22 cellular contexts compared by ENCODE assay signal in the genomic region with DNA sequence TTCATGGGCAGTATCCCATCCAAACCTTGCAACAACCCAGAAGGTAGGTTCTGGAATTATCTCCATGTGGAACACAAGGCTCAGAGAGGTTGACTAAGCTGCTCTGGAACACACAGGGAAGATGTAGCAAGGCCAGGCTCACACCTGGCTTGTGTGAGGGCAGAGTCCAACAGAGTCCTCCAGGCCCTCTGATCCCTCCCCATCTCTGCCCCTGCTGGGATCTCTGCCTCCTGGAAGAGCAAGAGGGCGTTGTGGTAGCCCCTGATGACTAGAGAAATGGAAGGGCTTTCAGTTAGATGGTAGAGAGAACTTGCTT. TPM values are rescaled to one million over a fixed set of nuclear protein-coding genes. Genes with fewer than 3 reads are reported as not detected.
DNase-seq lines count a peak whose midpoint lies in the region; ATAC-seq and TF ChIP-seq lines count a peak whose summit lies in the region.
"Had no signal": no experiment of that assay in that cellular context is flagged by ENCODE, and none has a peak within 500 bp of the region (broad histone marks: within the 10 kb centered on the region; RNA-seq: fewer than 3 reads in every experiment).

No MANE protein-coding gene starts in this region.

- no peak for TF ChIP-seq CTCF in vagina (IDR thresholded peaks at IDR 0.05)

- H3K27ac ChIP-seq in vagina = no peak overlapping the region
- H3K27ac ChIP-seq: GM23248 had no signal

- H3K4me3 ChIP-seq in vagina = no peak overlapping the region
- H3K4me3 ChIP-seq: GM23248 had no signal

- no peak for DNase-seq in activated naive CD4-positive, alpha-beta T cell (lab: John Stamatoyannopoulos, UW)
- DNase-seq in COLO668 (lab: John Stamatoyannopoulos, UW; ENCODE audit: unreplicated experiment) (peak; percentile 3), mucosa of gallbladder (ENCODE audit: low spot score) (no peak), vagina (ENCODE audit: extremely low spot score in 2 of 2) (no peak)
- DNase-seq: 8988T; CD8-positive, alpha-beta T cell; GM23248; H9; HFFc6; MM.1S; NCI-H2029; NCI-H446; NCI-H524 treated with DMSO at 0.1 percent for 48 hours; NCI-H82; NK-92 treated with Interleukin-12 subunit alpha and Interleukin-12 subunit beta, amount 100 ng/mL, for 24 hours; PC-3; SHP77; T-cell had no signal

- TF ChIP-seq POLR2A in vagina (IDR thresholded peaks at IDR 0.05) = no peak

- H3K4me1 Mint-ChIP-seq in activated naive CD4-positive, alpha-beta T cell treated with anti-CD3 and anti-CD28 coated beads, Interleukin-2, amount 50 U/mL, for 24 hours = peaks cover 17% of the 10 kb centered on the region
- H3K4me1 Mint-ChIP-seq in activated T-helper 17 cell treated with anti-CD3 and anti-CD28 coated beads, Interleukin-2, amount 50 U/mL, for 72 hours = peaks cover 10% of the 10 kb centered on the region

- intact Hi-C loops in vagina (cut with DNase I) = loop anchor here (5.0 kb wide), 1 partner anchor 133 kb away; no protein-coding TSS in a partner anchor

- no peaks in the 10 kb centered on the region for H3K9me3 ChIP-seq in vagina

- no peak for ATAC-seq in activated T-helper 17 cell treated with anti-CD3 and anti-CD28 coated beads, Interleukin-2, amount 50 U/mL, for 72 hours (replicated peaks)
- no peak for ATAC-seq in HG03159 (IDR thresholded peaks at IDR 0.05; ENCODE audit: unreplicated experiment)
- ATAC-seq: CD8-positive, alpha-beta T cell; PC-3; T-cell had no signal

- peaks cover 14% of the 10 kb centered on the region for H3K4me1 ChIP-seq in vagina

- H3K27ac Mint-ChIP-seq in activated naive CD4-positive, alpha-beta T cell treated with anti-CD3 and anti-CD28 coated beads, Interleukin-2, amount 50 U/mL, for 24 hours = peak overlapping the region; percentile 0
- peak overlapping the region; percentile 47 for H3K27ac Mint-ChIP-seq in activated T-helper 17 cell treated with anti-CD3 and anti-CD28 coated beads, Interleukin-2, amount 50 U/mL, for 72 hours
- H3K27ac Mint-ChIP-seq: CD8-positive, alpha-beta T cell; H9; HFFc6; T-cell had no signal

- no peaks in the 10 kb centered on the region for H3K9me3 Mint-ChIP-seq in activated naive CD4-positive, alpha-beta T cell treated with anti-CD3 and anti-CD28 coated beads, Interleukin-2, amount 50 U/mL, for 24 hours
- no peaks in the 10 kb centered on the region for H3K9me3 Mint-ChIP-seq in activated T-helper 17 cell treated with anti-CD3 and anti-CD28 coated beads, Interleukin-2, amount 50 U/mL, for 72 hours
- H3K9me3 Mint-ChIP-seq: CD8-positive, alpha-beta T cell; H9; HFFc6; T-cell had no signal

- H3K36me3 ChIP-seq in vagina = no peaks in the 10 kb centered on the region

- H3K27me3 ChIP-seq in vagina = no peaks in the 10 kb centered on the region

- H3K36me3 Mint-ChIP-seq in activated naive CD4-positive, alpha-beta T cell treated with anti-CD3 and anti-CD28 coated beads, Interleukin-2, amount 50 U/mL, for 24 hours = no peaks in the 10 kb centered on the region
- H3K36me3 Mint-ChIP-seq in activated T-helper 17 cell treated with anti-CD3 and anti-CD28 coated beads, Interleukin-2, amount 50 U/mL, for 72 hours (ENCODE audit: low read depth) = no peaks in the 10 kb centered on the region
- H3K36me3 Mint-ChIP-seq: CD8-positive, alpha-beta T cell; T-cell had no signal

- peaks cover 1% of the 10 kb centered on the region for H3K27me3 Mint-ChIP-seq in activated naive CD4-positive, alpha-beta T cell treated with anti-CD3 and anti-CD28 coated beads, Interleukin-2, amount 50 U/mL, for 24 hours
- H3K27me3 Mint-ChIP-seq in activated T-helper 17 cell treated with anti-CD3 and anti-CD28 coated beads, Interleukin-2, amount 50 U/mL, for 72 hours = no peaks in the 10 kb centered on the region

- H3K4me3 Mint-ChIP-seq in activated naive CD4-positive, alpha-beta T cell treated with anti-CD3 and anti-CD28 coated beads, Interleukin-2, amount 50 U/mL, for 24 hours = no peak overlapping the region
- H3K4me3 Mint-ChIP-seq in activated T-helper 17 cell treated with anti-CD3 and anti-CD28 coated beads, Interleukin-2, amount 50 U/mL, for 72 hours = no peak overlapping the region
- H3K4me3 Mint-ChIP-seq: HFFc6 had no signal

RNA-seq across cellular contexts. Expression of gene PPP1R1B, which starts 7.0 kb away (rescaled TPM):
- total RNA-seq in activated T-helper 17 cell treated with anti-CD3 and anti-CD28 coated beads, Interleukin-2, amount 50 U/mL, for 72 hours = not detected
- total RNA-seq in mucosa of gallbladder = 2.4 TPM
- total RNA-seq in vagina = 9.3 TPM
- total RNA-seq: CD8-positive, alpha-beta T cell; GM23248; HFFc6 had no signal

RNA-seq across cellular contexts. Expression of gene NEUROD2, which starts 12.0 kb away (rescaled TPM):
- total RNA-seq in activated T-helper 17 cell treated with anti-CD3 and anti-CD28 coated beads, Interleukin-2, amount 50 U/mL, for 72 hours = not detected
- total RNA-seq in mucosa of gallbladder (not detected), vagina (not detected)
- total RNA-seq: CD8-positive, alpha-beta T cell; GM23248; H9; HFFc6; PC-3; SK-MEL-5; T-cell had no signal

RNA-seq across cellular contexts. Expression of gene STARD3, which starts 17.2 kb away (rescaled TPM):
- total RNA-seq in activated T-helper 17 cell treated with anti-CD3 and anti-CD28 coated beads, Interleukin-2, amount 50 U/mL, for 72 hours = 10 to 100 TPM; 59.8 to 76.0 TPM
- 82.2 TPM for total RNA-seq in mucosa of gallbladder
- total RNA-seq in vagina = 148 TPM

RNA-seq across cellular contexts. Expression of gene TCAP, which starts 45.4 kb away (rescaled TPM):
- 1 to 10 TPM; 2.0 to 2.5 TPM for total RNA-seq in activated T-helper 17 cell treated with anti-CD3 and anti-CD28 coated beads, Interleukin-2, amount 50 U/mL, for 72 hours
- 2.0 TPM for total RNA-seq in mucosa of gallbladder
- total RNA-seq in vagina = 0.49 TPM

RNA-seq across cellular contexts. Expression of gene PNMT, which starts 48.5 kb away (rescaled TPM):
- total RNA-seq in activated T-helper 17 cell treated with anti-CD3 and anti-CD28 coated beads, Interleukin-2, amount 50 U/mL, for 72 hours = not detected
- total RNA-seq in mucosa of gallbladder (1.8 TPM), vagina (5.6 TPM)
- total RNA-seq: GM23248, SK-MEL-5 had no signal
